16 cellular contexts compared by ENCODE assay signal in the genomic region with DNA sequence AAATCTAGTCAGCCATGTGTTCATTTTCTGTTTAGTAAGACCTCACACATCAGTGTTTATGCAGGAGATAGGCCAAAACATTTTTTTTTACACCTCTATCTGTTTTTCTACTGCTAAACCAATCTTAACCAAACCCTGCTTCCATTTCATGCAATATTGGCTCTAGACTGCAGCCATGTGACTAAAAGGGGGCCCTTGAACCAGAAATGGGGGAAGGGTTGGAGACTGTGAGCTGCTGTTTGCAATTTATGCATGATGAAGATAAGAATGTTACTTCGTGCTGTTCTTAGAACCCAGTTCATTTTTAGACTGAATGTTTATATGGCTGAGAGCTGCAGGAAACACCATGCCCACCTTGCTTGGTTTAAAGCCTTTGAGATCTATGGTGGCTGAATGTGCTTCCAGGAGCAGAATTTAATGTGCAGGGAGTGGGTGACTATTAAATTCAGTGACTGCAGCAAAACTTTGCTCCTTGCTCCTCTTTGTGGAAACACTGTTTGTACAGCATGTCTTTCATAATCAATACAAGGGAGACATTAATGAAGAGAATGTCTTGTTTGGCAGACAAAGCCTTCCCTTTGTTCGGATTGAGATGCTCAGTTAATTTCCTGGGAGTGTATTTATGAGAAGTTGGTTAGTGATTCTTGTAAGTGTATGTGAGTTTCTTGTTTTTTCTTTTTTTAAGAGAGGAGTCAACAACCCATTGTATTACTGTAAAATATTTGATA. TPM values are rescaled to one million over a fixed set of nuclear protein-coding genes. Genes with fewer than 3 reads are reported as not detected.
DNase-seq lines count a peak whose midpoint lies in the region; ATAC-seq and TF ChIP-seq lines count a peak whose summit lies in the region.
"Had no signal": no experiment of that assay in that cellular context is flagged by ENCODE, and none has a peak within 500 bp of the region (broad histone marks: within the 10 kb centered on the region; RNA-seq: fewer than 3 reads in every experiment).

No MANE protein-coding gene starts in this region.

- no peaks in the 10 kb centered on the region for H3K27me3 Mint-ChIP-seq in activated T-cell treated with anti-CD3 and anti-CD28 coated beads, Interleukin-2, amount 50 U/mL, for 72 hours (ENCODE audit: low read depth)
- peaks cover 2% of the 10 kb centered on the region for H3K27me3 Mint-ChIP-seq in endodermal cell (ENCODE audit: insufficient read depth)
- no peaks in the 10 kb centered on the region for H3K27me3 Mint-ChIP-seq in stimulated activated memory B cell treated with anti-CD40 and anti-IgM and Interleukin-4, amounts not matched to agents 10 μg/mL and 1 μg/mL and 100 μg/mL, for 72 hours

- H3K36me3 Mint-ChIP-seq in activated T-cell treated with anti-CD3 and anti-CD28 coated beads, Interleukin-2, amount 50 U/mL, for 72 hours (ENCODE audit: insufficient read depth in 2 of 2): peaks cover 7 to 13% of the 10 kb centered on the region in 2 donors
- H3K36me3 Mint-ChIP-seq in endodermal cell (ENCODE audit: low read depth): peaks cover 8% of the 10 kb centered on the region
- peaks cover 38% of the 10 kb centered on the region for H3K36me3 Mint-ChIP-seq in stimulated activated memory B cell treated with anti-CD40 and anti-IgM and Interleukin-4, amounts not matched to agents 10 μg/mL and 1 μg/mL and 100 μg/mL, for 72 hours

- H3K79me2 ChIP-seq in OCI-LY7 (ENCODE audit: insufficient read depth, low read depth, low read length): peaks cover 77% of the 10 kb centered on the region; the same call in 1 of the 2 replicates

- POLR2A ChIA-PET in OCI-LY7 (lab: Charles Lee): interaction anchor here (0.9 kb wide), 1 partner anchor 23 kb away, joined by 5 read pairs; no protein-coding TSS in a partner anchor

- CTCF ChIA-PET in OCI-LY7 (lab: Charles Lee; ENCODE audit: unreplicated experiment): interaction anchor here (0.6 kb wide), 1 partner anchor 158 kb away, joined by 3 read pairs; no protein-coding TSS in a partner anchor

- no peak for DNase-seq in activated T-cell treated with anti-CD3 and anti-CD28 coated beads, Interleukin-2, amount 50 U/mL, for 72 hours
- DNase-seq in activated T-cell treated with anti-CD3 and anti-CD28 coated beads, Interleukin-2, amount 50 U/mL, for 48 hours: no peak
- DNase-seq in OCI-LY7 (ENCODE audit: low spot score): no peak
- no peak for DNase-seq in endodermal cell
- no peak for DNase-seq in EL
- DNase-seq in 8988T: no peak
- DNase-seq in GM10266 (ENCODE audit: extremely low spot score): no peak
- DNase-seq: cortex of kidney, DMS 273 treated with DMSO at 0.1 percent for 48 hours, H7, Karpas-422, NCI-H1417, right cardiac atrium had no signal

- peaks cover 55% of the 10 kb centered on the region for H3K4me1 Mint-ChIP-seq in activated T-cell treated with anti-CD3 and anti-CD28 coated beads, Interleukin-2, amount 50 U/mL, for 72 hours (ENCODE audit: low read depth)
- peaks cover 37% of the 10 kb centered on the region for H3K4me1 Mint-ChIP-seq in endodermal cell
- H3K4me1 Mint-ChIP-seq in stimulated activated memory B cell treated with anti-CD40 and anti-IgM and Interleukin-4, amounts not matched to agents 10 μg/mL and 1 μg/mL and 100 μg/mL, for 72 hours: peaks cover 74% of the 10 kb centered on the region

- 88 to 93% methylated on average over 1 to 2 of the region's 2 CpGs for WGBS in endodermal cell (ENCODE audit: insufficient coverage in 1 of 2, insufficient read length in 1 of 2), 2 experiments

- BruUV-seq in OCI-LY7 (replicated peaks; lab: Mats Ljungman, UMichigan): no TSS peak

- TF ChIP-seq CTCF in OCI-LY7 (conservative IDR thresholded peaks at IDR 0.05; ENCODE audit: low read length) (no peak), endodermal cell (conservative IDR thresholded peaks at IDR 0.05) (no peak), GM10266 (IDR thresholded peaks at IDR 0.05; ENCODE audit: control insufficient read depth, insufficient read depth, low read depth, missing control alignments) (no peak)

- H3K4me3 Mint-ChIP-seq in activated T-cell treated with anti-CD3 and anti-CD28 coated beads, Interleukin-2, amount 50 U/mL, for 72 hours: peak overlapping the region in 1 of 2 donors; percentile 51
- H3K4me3 Mint-ChIP-seq in endodermal cell: no peak overlapping the region
- no peak overlapping the region for H3K4me3 Mint-ChIP-seq in stimulated activated memory B cell treated with anti-CD40 and anti-IgM and Interleukin-4, amounts not matched to agents 10 μg/mL and 1 μg/mL and 100 μg/mL, for 72 hours

- intact Hi-C loops in OCI-LY7 (cut with micrococcal nuclease; ENCODE audit: unreplicated experiment): no loop called here

- H3K4me3 ChIP-seq in OCI-LY7 (ENCODE audit: low read depth, low read length, poor library complexity, severe bottlenecking) (no peak overlapping the region), endodermal cell (ENCODE audit: low read length) (no peak overlapping the region)

- ATAC-seq in activated T-cell treated with anti-CD3 and anti-CD28 coated beads, Interleukin-2, amount 50 U/mL, for 72 hours (replicated peaks in 1 of 2): peak in 1 of 2 donors; percentile 12
- ATAC-seq in stimulated activated memory B cell treated with anti-CD40 and anti-IgM and Interleukin-4, amounts not matched to agents 10 μg/mL and 1 μg/mL and 100 μg/mL, for 72 hours: no peak
- ATAC-seq: activated CD4-positive, CD25-positive, alpha-beta regulatory T cell treated with anti-CD3 and anti-CD28 coated beads, Interleukin-2, amount 50 U/mL, for 24 hours; right cardiac atrium had no signal

- no peaks in the 10 kb centered on the region for H3K27me3 ChIP-seq in endodermal cell (ENCODE audit: control insufficient read depth, insufficient read depth, low read length, poor library complexity, severe bottlenecking)
- H3K27me3 ChIP-seq: neutrophil had no signal

- no peak overlapping the region for H3K9ac ChIP-seq in endodermal cell (ENCODE audit: extremely low read depth, low read length, poor library complexity, severe bottlenecking)

- peak overlapping the region; percentile 18 for H3K4me2 ChIP-seq in OCI-LY7 (ENCODE audit: low read length)

- H3K9me3 Mint-ChIP-seq in activated T-cell treated with anti-CD3 and anti-CD28 coated beads, Interleukin-2, amount 50 U/mL, for 72 hours: peaks cover 5 to 6% of the 10 kb centered on the region in 2 donors
- peaks cover 3% of the 10 kb centered on the region for H3K9me3 Mint-ChIP-seq in endodermal cell
- H3K9me3 Mint-ChIP-seq in stimulated activated memory B cell treated with anti-CD40 and anti-IgM and Interleukin-4, amounts not matched to agents 10 μg/mL and 1 μg/mL and 100 μg/mL, for 72 hours: peaks cover 6% of the 10 kb centered on the region

- H3K9me2 ChIP-seq in OCI-LY7 (ENCODE audit: insufficient read depth, low read length): no peaks in the 10 kb centered on the region

- H3K9me3 ChIP-seq in OCI-LY7 (ENCODE audit: low read length) (no peaks in the 10 kb centered on the region; the same call in 1 of the 2 replicates), endodermal cell (ENCODE audit: control insufficient read depth, low read length) (no peaks in the 10 kb centered on the region)
- H3K9me3 ChIP-seq: neutrophil had no signal

- peak overlapping the region; percentile 90 for H3K27ac Mint-ChIP-seq in activated T-cell treated with anti-CD3 and anti-CD28 coated beads, Interleukin-2, amount 50 U/mL, for 72 hours
- peak overlapping the region; percentile 72 for H3K27ac Mint-ChIP-seq in endodermal cell
- peak overlapping the region; percentile 17 for H3K27ac Mint-ChIP-seq in stimulated activated memory B cell treated with anti-CD40 and anti-IgM and Interleukin-4, amounts not matched to agents 10 μg/mL and 1 μg/mL and 100 μg/mL, for 72 hours

- H2AFZ ChIP-seq in OCI-LY7 (ENCODE audit: low read length): no peak overlapping the region

- H3K36me3 ChIP-seq in OCI-LY7 (ENCODE audit: insufficient read depth, low read length) (peaks cover 9% of the 10 kb centered on the region), endodermal cell (ENCODE audit: control insufficient read depth, insufficient read depth, low read length) (no peaks in the 10 kb centered on the region)
- H3K36me3 ChIP-seq: neutrophil had no signal

- no peak overlapping the region for H3K27ac ChIP-seq in OCI-LY7 (ENCODE audit: low read depth, low read length, poor library complexity, severe bottlenecking)
- H3K27ac ChIP-seq in endodermal cell (ENCODE audit: low read depth, low read length): no peak overlapping the region

- no peaks in the 10 kb centered on the region for H4K20me1 ChIP-seq in OCI-LY7 (ENCODE audit: insufficient read depth, low read length)

- H3K4me1 ChIP-seq in OCI-LY7 (ENCODE audit: insufficient read depth, low read length, poor library complexity, severe bottlenecking): peaks cover 60% of the 10 kb centered on the region
- H3K4me1 ChIP-seq in endodermal cell (ENCODE audit: control insufficient read depth, insufficient read depth, low read length): peaks cover 8% of the 10 kb centered on the region

RNA-seq across cellular contexts. Expression of a gene that starts 53.6 kb away (rescaled TPM):
- total RNA-seq in activated T-cell treated with anti-CD3 and anti-CD28 coated beads, Interleukin-2, amount 50 U/mL, for 72 hours: 10 to 100 TPM; 47.2 to 57.7 TPM
- 35.8 and 41.6 TPM in 2 replicates for total RNA-seq in OCI-LY7 (2014; rRNA removed; shearing (Covaris generic))
- total RNA-seq in OCI-LY7 (2022) (15.2 and 16.8 TPM in 2 replicates), endodermal cell (10 to 100 TPM; 30.7 to 36.2 TPM)
- 17.3 TPM for polyA plus RNA-seq in endodermal cell (2013, experiment 1 of 2)
- 17.2 TPM for polyA plus RNA-seq in endodermal cell (2013, experiment 2 of 2)

Comparison
In these comparisons a context has a peak if more than half of its experiments do, and no peak if none do; other contexts are left out.
1. H3K27ac Mint-ChIP-seq: peak in every context shown above with its lines; median percentile 90 in activated T-cell treated with anti-CD3 and anti-CD28 coated beads, Interleukin-2, amount 50 U/mL, for 72 hours; 72 in endodermal cell; 17 in stimulated activated memory B cell treated with anti-CD40 and anti-IgM and Interleukin-4, amounts not matched to agents 10 μg/mL and 1 μg/mL and 100 μg/mL, for 72 hours.